11 cellular contexts compared by ENCODE assay signal in the genomic region with DNA sequence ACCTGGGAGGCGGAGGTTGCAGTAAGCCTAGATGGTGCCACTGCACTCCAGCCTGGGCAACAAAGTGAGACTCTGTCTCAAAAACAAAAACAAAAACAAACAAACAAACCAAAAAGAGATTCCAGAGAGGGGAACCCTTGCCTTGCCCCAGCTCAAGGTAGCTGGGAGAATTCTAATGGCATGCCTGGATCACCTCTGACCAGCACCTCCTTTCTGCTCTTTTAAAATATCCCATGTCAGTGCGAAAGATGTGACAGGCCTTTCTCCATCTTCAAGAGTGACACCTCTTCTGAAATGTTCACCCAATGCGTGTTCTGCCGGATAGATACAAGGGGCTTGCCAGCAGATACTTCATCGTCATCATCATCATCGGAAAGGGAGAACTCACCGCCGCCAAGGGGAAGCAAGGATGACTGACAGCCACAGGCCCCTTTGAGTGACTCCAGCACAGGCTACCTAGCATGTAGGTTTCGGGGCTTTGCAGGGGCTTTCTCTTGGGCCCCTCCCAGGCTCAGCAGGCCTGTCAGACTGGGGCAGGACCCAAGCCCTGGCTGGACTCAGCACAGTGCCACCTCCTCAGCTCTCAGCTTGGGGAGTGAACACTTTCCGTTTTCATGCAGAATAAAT. TPM values are rescaled to one million over a fixed set of nuclear protein-coding genes. Genes with fewer than 3 reads are reported as not detected.
DNase-seq lines count a peak whose midpoint lies in the region; ATAC-seq and TF ChIP-seq lines count a peak whose summit lies in the region.
"Had no signal": no experiment of that assay in that cellular context is flagged by ENCODE, and none has a peak within 500 bp of the region (broad histone marks: within the 10 kb centered on the region; RNA-seq: fewer than 3 reads in every experiment).

No MANE protein-coding gene starts in this region.

- no peaks in the 10 kb centered on the region for H3K9me2 ChIP-seq in PC-9 (ENCODE audit: insufficient read depth)

- H3K27ac Mint-ChIP-seq in activated T-cell treated with anti-CD3 and anti-CD28 coated beads, Interleukin-2, amount 50 U/mL, for 72 hours: no peak overlapping the region

- peaks cover 49% of the 10 kb centered on the region for H3K4me1 Mint-ChIP-seq in activated T-cell treated with anti-CD3 and anti-CD28 coated beads, Interleukin-2, amount 50 U/mL, for 72 hours (ENCODE audit: low read depth)

- H2AFZ ChIP-seq in PC-9: no peak overlapping the region

- intact Hi-C loops in PC-9 (cut with micrococcal nuclease; ENCODE audit: unreplicated experiment) (loop anchor here (5.0 to 10.0 kb wide), 4 partner anchors 120 to 593 kb away; a partner anchor contains a TSS), testis (cut with DNase I; ENCODE audit: low total_unique reads) (no loop called here)

- no peak overlapping the region for H3K9ac ChIP-seq in iPS-20b (ENCODE audit: low read depth, low read length)
- H3K9ac ChIP-seq in stomach smooth muscle (ENCODE audit: low read length in 2 of 2): peak overlapping the region in 1 of 2 donors; percentile 96

- peak overlapping the region; percentile 93 to 96 for H3K4me3 Mint-ChIP-seq in activated T-cell treated with anti-CD3 and anti-CD28 coated beads, Interleukin-2, amount 50 U/mL, for 72 hours

- peaks cover 22% of the 10 kb centered on the region for H3F3A ChIP-seq in PC-9 (ENCODE audit: insufficient read depth, low read depth)

- no peaks in the 10 kb centered on the region for H4K20me1 ChIP-seq in PC-9 (ENCODE audit: insufficient read depth)

- H3K9me3 ChIP-seq in PC-9 (ENCODE audit: insufficient read depth, low read depth) (no peaks in the 10 kb centered on the region), iPS-20b (ENCODE audit: insufficient read depth, low read depth, low read length) (no peaks in the 10 kb centered on the region), stomach smooth muscle (ENCODE audit: control insufficient read depth in 2 of 2, low read length in 2 of 2) (no peaks in the 10 kb centered on the region), testis (no peaks in the 10 kb centered on the region)

- peaks cover 38% of the 10 kb centered on the region for H3K4me1 ChIP-seq in PC-9 (replicated peaks; ENCODE audit: insufficient read depth)
- H3K4me1 ChIP-seq in iPS-20b (ENCODE audit: insufficient read depth, low read length): 0 out of 2 replicates have a peak, but pooled peaks cover 4% of the 10 kb centered on the region
- H3K4me1 ChIP-seq in stomach smooth muscle (ENCODE audit: control insufficient read depth, insufficient read depth, low read length): peaks cover 28% of the 10 kb centered on the region
- peaks cover 11% of the 10 kb centered on the region for H3K4me1 ChIP-seq in testis

- TF ChIP-seq CTCF in PC-9 (conservative IDR thresholded peaks at IDR 0.05): no peak
- TF ChIP-seq CTCF in testis (IDR thresholded peaks at IDR 0.05): no peak

- H3K27me3 ChIP-seq in PC-9 (ENCODE audit: insufficient read depth, low read depth) (no peaks in the 10 kb centered on the region), iPS-20b (ENCODE audit: insufficient read depth, low read length) (peaks cover 13% of the 10 kb centered on the region; the same call in 1 of the 2 replicates), stomach smooth muscle (ENCODE audit: control insufficient read depth in 1 of 2, insufficient read depth in 2 of 2, low read length in 2 of 2) (no peaks in the 10 kb centered on the region), testis (no peaks in the 10 kb centered on the region)

- WGBS in testis, 2 donors: 66 to 84% methylated on average over 10 of the region's 10 CpGs

- H3K36me3 Mint-ChIP-seq in activated T-cell treated with anti-CD3 and anti-CD28 coated beads, Interleukin-2, amount 50 U/mL, for 72 hours (ENCODE audit: insufficient read depth in 2 of 2): peaks cover 0 to 7% of the 10 kb centered on the region in 2 donors
- H3K36me3 Mint-ChIP-seq: CD14-positive monocyte had no signal

- POLR2A ChIA-PET in PC-9 (lab: Charles Lee; ENCODE audit: unreplicated experiment): interaction anchor here (0.6 kb wide), 1 partner anchor 182 kb away, joined by 3 read pairs; no protein-coding TSS in a partner anchor

- no peaks in the 10 kb centered on the region for H3K9me3 Mint-ChIP-seq in activated T-cell treated with anti-CD3 and anti-CD28 coated beads, Interleukin-2, amount 50 U/mL, for 72 hours
- H3K9me3 Mint-ChIP-seq: CD14-positive monocyte had no signal

- H3K27ac ChIP-seq in PC-9: no peak overlapping the region
- no peak overlapping the region for H3K27ac ChIP-seq in iPS-20b (ENCODE audit: low read length)
- peak overlapping the region; percentile 93 for H3K27ac ChIP-seq in stomach smooth muscle (ENCODE audit: low read length)
- H3K27ac ChIP-seq in testis: no peak overlapping the region

- H3K4me3 ChIP-seq in PC-9: peak overlapping the region; percentile 86; the same call in 1 of the 2 replicates
- H3K4me3 ChIP-seq in iPS-20b (ENCODE audit: low read length): peak overlapping the region; percentile 95; the same call in 1 of the 2 replicates
- H3K4me3 ChIP-seq in stomach smooth muscle (ENCODE audit: low read length in 2 of 2): peak overlapping the region; percentile 92 to 96
- no peak overlapping the region for H3K4me3 ChIP-seq in testis

- no peak for TF ChIP-seq POLR2A in testis (IDR thresholded peaks at IDR 0.05)

- BruUV-seq in PC-9 (replicated peaks; lab: Mats Ljungman, UMichigan): no TSS peak

- no peak for DNase-seq in activated T-cell treated with anti-CD3 and anti-CD28 coated beads, Interleukin-2, amount 50 U/mL, for 72 hours
- DNase-seq in activated T-cell treated with anti-CD3 and anti-CD28 coated beads, Interleukin-2, amount 50 U/mL, for 48 hours: no peak
- no peak for DNase-seq in PC-9
- DNase-seq in testis: no peak
- DNase-seq: GOT3 had no signal

- H3K36me3 ChIP-seq in PC-9 (ENCODE audit: low read depth) (no peaks in the 10 kb centered on the region), iPS-20b (ENCODE audit: insufficient read depth, low read depth, low read length) (no peaks in the 10 kb centered on the region), stomach smooth muscle (ENCODE audit: control insufficient read depth in 2 of 2, insufficient read depth in 2 of 2, low read length in 2 of 2) (no peaks in the 10 kb centered on the region), testis (ENCODE audit: low read depth, missing control alignments) (no peaks in the 10 kb centered on the region)

- H3K27me3 Mint-ChIP-seq in activated T-cell treated with anti-CD3 and anti-CD28 coated beads, Interleukin-2, amount 50 U/mL, for 72 hours (ENCODE audit: low read depth): peaks cover 4% of the 10 kb centered on the region

- H3K79me2 ChIP-seq in PC-9 (ENCODE audit: low read depth): peaks cover 7% of the 10 kb centered on the region; the same call in 1 of the 2 replicates

- peak overlapping the region; percentile 88 for H3K4me2 ChIP-seq in PC-9

- ATAC-seq in activated T-cell treated with anti-CD3 and anti-CD28 coated beads, Interleukin-2, amount 50 U/mL, for 72 hours (replicated peaks in 1 of 2): no peak
- ATAC-seq in HG02610 (IDR thresholded peaks at IDR 0.05; ENCODE audit: unreplicated experiment): no peak
- ATAC-seq in GM19351 (IDR thresholded peaks at IDR 0.05; ENCODE audit: unreplicated experiment): no peak

- CTCF ChIA-PET in PC-9 (lab: Charles Lee): no interaction called here

RNA-seq across cellular contexts. Expression of a gene that starts 18.9 kb away (rescaled TPM):
- total RNA-seq in activated T-cell treated with anti-CD3 and anti-CD28 coated beads, Interleukin-2, amount 50 U/mL, for 72 hours: under 1 TPM in 1 of 2 donors, not detected in 1; 0.10 TPM
- total RNA-seq in PC-9 (2021): 2.3 and 3.0 TPM in 2 replicates
- total RNA-seq in testis: 10 to 100 TPM; 29.3 to 50.9 TPM
- 21.8 TPM for polyA plus RNA-seq in testis (ENCODE audit: insufficient read depth, low read depth, low replicate concordance)

RNA-seq across cellular contexts. Expression of a gene that starts 43.4 kb away (rescaled TPM):
- total RNA-seq in activated T-cell treated with anti-CD3 and anti-CD28 coated beads, Interleukin-2, amount 50 U/mL, for 72 hours: not detected
- total RNA-seq in PC-9 (2021): 0.59 TPM in 1 of 2 replicates, not detected in the other
- total RNA-seq in testis: 1 to 10 TPM; 5.0 to 8.9 TPM
- polyA plus RNA-seq in testis (ENCODE audit: insufficient read depth, low read depth, low replicate concordance): 15.3 TPM
- total RNA-seq: left lobe of liver had no signal
- polyA plus RNA-seq: CD14-positive monocyte had no signal

RNA-seq across cellular contexts. Expression of a gene that starts 50.4 kb away (rescaled TPM):
- total RNA-seq in activated T-cell treated with anti-CD3 and anti-CD28 coated beads, Interleukin-2, amount 50 U/mL, for 72 hours: not detected
- total RNA-seq in PC-9 (2021) (not detected in 2 replicates), testis (1 to 10 TPM; 3.0 to 5.8 TPM)
- 2.1 TPM for polyA plus RNA-seq in testis (ENCODE audit: insufficient read depth, low read depth, low replicate concordance)
- total RNA-seq: left lobe of liver had no signal
- polyA plus RNA-seq: CD14-positive monocyte had no signal

Comparison
In these comparisons a context has a peak if more than half of its experiments do, and no peak if none do; other contexts are left out.
1. H3K4me3 ChIP-seq: peak in PC-9 (single experiment), iPS-20b (single experiment) and stomach smooth muscle (2 of 2); none in testis (0 of 2).